In the genomic region with DNA sequence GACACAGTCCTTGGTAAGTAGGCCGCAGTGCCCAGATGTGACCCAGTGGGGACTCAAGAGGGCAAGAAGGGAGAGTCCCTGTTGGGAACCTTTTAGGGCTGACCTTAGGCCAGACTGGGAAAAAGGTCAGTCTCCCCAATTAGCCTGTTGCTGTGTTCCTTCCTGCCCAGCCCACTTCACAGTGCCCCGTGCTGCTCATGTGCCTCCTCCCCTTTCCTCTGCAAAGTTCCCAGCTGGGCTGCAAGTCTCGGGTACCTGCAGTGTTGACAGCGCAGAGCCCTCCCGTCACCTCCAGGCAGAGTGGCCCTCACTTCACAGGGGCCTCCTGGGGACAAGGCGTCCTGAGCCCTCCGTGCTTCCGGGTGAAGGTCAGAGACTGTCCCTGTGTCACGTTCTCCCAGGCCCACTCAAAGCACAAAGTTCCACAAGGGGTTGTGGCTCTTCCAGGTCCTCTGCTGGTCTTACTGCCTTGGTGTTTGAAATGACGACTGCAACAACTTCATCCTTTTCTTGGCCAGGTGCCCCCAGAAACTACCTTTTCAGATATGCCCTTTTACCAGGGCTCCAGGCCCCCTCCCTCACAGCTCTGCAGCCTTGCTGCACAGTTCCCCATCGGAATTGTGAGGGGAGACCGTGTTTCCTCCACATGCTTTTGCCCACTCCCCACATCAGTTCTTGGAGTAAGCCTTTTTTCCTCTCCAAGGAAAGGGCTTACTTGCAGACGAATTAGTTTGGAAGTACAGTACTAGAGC, we compare ENCODE assay signal across 12 cellular contexts.
DNase-seq lines count a peak whose midpoint lies in the region; ATAC-seq and TF ChIP-seq lines count a peak whose summit lies in the region.
"Had no signal": no experiment of that assay in that cellular context is flagged by ENCODE, and none has a peak within 500 bp of the region (broad histone marks: within the 10 kb centered on the region; RNA-seq: fewer than 3 reads in every experiment).

No MANE protein-coding gene starts in this region.

- peaks cover 10% of the 10 kb centered on the region for H3K36me3 Mint-ChIP-seq in progenitor cell of endocrine pancreas (ENCODE audit: insufficient read depth)

- no peak overlapping the region for H3K4me3 Mint-ChIP-seq in progenitor cell of endocrine pancreas (ENCODE audit: low read depth)
- H3K4me3 Mint-ChIP-seq: mesothelial cell of epicardium had no signal

- peak overlapping the region; percentile 37 for H3K27ac Mint-ChIP-seq in progenitor cell of endocrine pancreas

- peak; percentile 70 for ATAC-seq in left ventricle myocardium superior
- no peak for ATAC-seq in GM21423 (IDR thresholded peaks at IDR 0.05; ENCODE audit: unreplicated experiment)
- no peak for ATAC-seq in HG03439 (IDR thresholded peaks at IDR 0.05; ENCODE audit: unreplicated experiment)

- in situ Hi-C loops in SK-MEL-5 (cut with HindIII; ENCODE audit: low pct_unique_long_range_greater_than_20kb, low sequenced_read_pairs) = no loop called here

- intact Hi-C loops in left ventricle myocardium superior (cut with micrococcal nuclease) = no loop called here

- H3K27ac ChIP-seq in C4-2B = 0 out of 2 replicates have a peak overlapping the region, but pooled peaks have one; percentile 2

- TF ChIP-seq CTCF in C4-2B (conservative IDR thresholded peaks at IDR 0.05) (no peak), progenitor cell of endocrine pancreas (IDR thresholded peaks at IDR 0.05; ENCODE audit: unreplicated experiment) (no peak)

- DNase-seq in SK-MEL-5 (ENCODE audit: low read depth, low spot score) = peak; percentile 22
- DNase-seq in left ventricle myocardium superior = peak; percentile 38
- DNase-seq in progenitor cell of endocrine pancreas (ENCODE audit: low spot score, unreplicated experiment) = no peak
- DNase-seq in ecto neural progenitor cell (ENCODE audit: low spot score) = no peak
- DNase-seq in NCI-H1417 treated with DMSO at 0.1 percent for 48 hours (lab: John Stamatoyannopoulos, UW) = no peak
- DNase-seq: activated CD4-positive, alpha-beta T cell treated with anti-CD3 and anti-CD28 coated beads for 48 hours; activated CD8-positive, alpha-beta memory T cell treated with anti-CD3 and anti-CD28 coated beads, Interleukin-2, amount 50 U/mL, for 48 hours; stimulated activated CD4-positive, alpha-beta T cell treated with anti-CD3 and anti-CD28 coated beads, Interleukin-4, amount 100 ng/mL, for 1 hour had no signal

- H3K27me3 Mint-ChIP-seq in progenitor cell of endocrine pancreas = peaks cover 6% of the 10 kb centered on the region

- no peaks in the 10 kb centered on the region for H3K9me3 Mint-ChIP-seq in progenitor cell of endocrine pancreas (ENCODE audit: low read depth)
- H3K9me3 Mint-ChIP-seq: mesothelial cell of epicardium had no signal

- peaks cover 10% of the 10 kb centered on the region for H3K4me1 Mint-ChIP-seq in progenitor cell of endocrine pancreas (ENCODE audit: low read depth)

Comparison
In these comparisons a context has a peak if more than half of its experiments do, and no peak if none do; other contexts are left out.
1. DNase-seq: peak in SK-MEL-5 (single experiment) and left ventricle myocardium superior (single experiment); none in progenitor cell of endocrine pancreas (single experiment), ecto neural progenitor cell (single experiment) and NCI-H1417 treated with DMSO at 0.1 percent for 48 hours (single experiment).